15 cellular contexts compared by ENCODE assay signal in the genomic region with DNA sequence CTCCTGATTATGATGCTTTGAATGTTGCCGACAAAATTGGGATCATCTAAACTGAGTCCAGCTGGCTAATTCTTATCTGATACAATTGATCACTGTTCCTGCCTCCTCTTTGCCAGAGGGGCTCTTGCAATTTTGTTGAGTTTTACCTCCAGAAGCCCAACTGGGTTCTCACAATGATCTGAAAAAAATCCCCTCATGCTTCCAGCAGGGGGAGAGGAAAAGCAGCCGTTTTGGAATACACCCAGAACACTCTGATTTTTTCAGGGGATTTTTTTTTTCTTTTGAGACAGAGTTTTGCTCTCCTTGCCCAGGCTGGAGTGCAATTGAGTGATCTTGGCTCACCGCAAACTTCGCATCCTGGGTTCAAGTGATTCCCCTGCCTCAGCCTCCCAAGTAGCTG. TPM values are rescaled to one million over a fixed set of nuclear protein-coding genes. Genes with fewer than 3 reads are reported as not detected.
DNase-seq lines count a peak whose midpoint lies in the region; ATAC-seq and TF ChIP-seq lines count a peak whose summit lies in the region.
"Had no signal": no experiment of that assay in that cellular context is flagged by ENCODE, and none has a peak within 500 bp of the region (broad histone marks: within the 10 kb centered on the region; RNA-seq: fewer than 3 reads in every experiment).

No MANE protein-coding gene starts in this region.

- H3K27me3 Mint-ChIP-seq in type B pancreatic cell: peaks cover 14% of the 10 kb centered on the region
- H3K27me3 Mint-ChIP-seq in nephron progenitor cell (ENCODE audit: low read depth, poor library complexity): peaks cover 5% of the 10 kb centered on the region

- no peak overlapping the region for H3K4me3 Mint-ChIP-seq in type B pancreatic cell
- H3K4me3 Mint-ChIP-seq in nephron progenitor cell: no peak overlapping the region
- H3K4me3 Mint-ChIP-seq: activated CD4-positive, alpha-beta T cell treated with anti-CD3 and anti-CD28 coated beads, Interleukin-2, amount 10 ng/mL, durations not matched to agents 24 days and 14 days had no signal

- H3K27me3 ChIP-seq in heart right ventricle: no peaks in the 10 kb centered on the region
- H3K27me3 ChIP-seq in SK-N-SH (ENCODE audit: insufficient read depth): no peaks in the 10 kb centered on the region
- H3K27me3 ChIP-seq: BLaER1 treated with 17β-estradiol and CSF1 and Interleukin-3, amounts not matched to agents 10 nM and 100 nM; spleen; vagina had no signal

- H3K36me3 ChIP-seq in heart right ventricle (no peaks in the 10 kb centered on the region), SK-N-SH (replicated peaks in 1 of 2; ENCODE audit: control insufficient read depth in 1 of 2, insufficient read depth in 2 of 2, low read length in 1 of 2) (no peaks in the 10 kb centered on the region)
- H3K36me3 ChIP-seq: BLaER1 treated with 17β-estradiol and CSF1 and Interleukin-3, amounts not matched to agents 10 nM and 100 nM; spleen; vagina had no signal

- no peak overlapping the region for H3K9ac ChIP-seq in SK-N-SH
- H3K9ac ChIP-seq: BLaER1 treated with 17β-estradiol and CSF1 and Interleukin-3, amounts not matched to agents 10 nM and 100 nM had no signal

- CTCF ChIA-PET in SK-N-SH (lab: Yijun Ruan, JAX) (interaction anchor here (0.7 to 2.0 kb wide), 8 partner anchors 10 to 713 kb away, joined by 3 to 13 read pairs (median 3); no protein-coding TSS in a partner anchor), HEK293T (lab: Yijun Ruan, JAX) (interaction anchor here (0.7 to 1.6 kb wide), 2 partner anchors 19 to 361 kb away, joined by 4 read pairs; no protein-coding TSS in a partner anchor)

- H3K27ac Mint-ChIP-seq in type B pancreatic cell (no peak overlapping the region), nephron progenitor cell (no peak overlapping the region)
- H3K27ac Mint-ChIP-seq: activated CD4-positive, alpha-beta T cell treated with anti-CD3 and anti-CD28 coated beads, Interleukin-2, amount 10 ng/mL, durations not matched to agents 24 days and 14 days had no signal

- no peaks in the 10 kb centered on the region for H4K20me1 ChIP-seq in SK-N-SH (ENCODE audit: insufficient read depth)
- H4K20me1 ChIP-seq: BLaER1 treated with 17β-estradiol and CSF1 and Interleukin-3, amounts not matched to agents 10 nM and 100 nM had no signal

- H3K4me3 ChIP-seq in heart right ventricle (no peak overlapping the region), SK-N-SH (ENCODE audit: low read depth in 2 of 2, low read length in 1 of 2) (no peak overlapping the region)
- H3K4me3 ChIP-seq: BLaER1 treated with 17β-estradiol and CSF1 and Interleukin-3, amounts not matched to agents 10 nM and 100 nM; spleen; vagina had no signal

- peak; percentile 27; the same call in 1 of the 2 replicates for TF ChIP-seq RAD21 in SK-N-SH (IDR thresholded peaks at IDR 0.05; ENCODE audit: low read length)

- no peaks in the 10 kb centered on the region for H3K36me3 Mint-ChIP-seq in type B pancreatic cell
- H3K36me3 Mint-ChIP-seq in nephron progenitor cell (ENCODE audit: low read depth): no peaks in the 10 kb centered on the region
- H3K36me3 Mint-ChIP-seq: naive thymus-derived CD4-positive, alpha-beta T cell had no signal

- H3K9me2 ChIP-seq in SK-N-SH: no peaks in the 10 kb centered on the region

- no peak overlapping the region for H2AFZ ChIP-seq in SK-N-SH (ENCODE audit: low read depth)

- intact Hi-C loops in heart right ventricle (cut with DNase I) (no loop called here), left cardiac atrium (cut with DNase I) (no loop called here)

- no peak for TF ChIP-seq EP300 in SK-N-SH (IDR thresholded peaks at IDR 0.05; ENCODE audit: borderline replicate concordance in 1 of 2, low read depth in 1 of 2, low read length in 1 of 2)

- TF ChIP-seq CTCF in heart right ventricle (IDR thresholded peaks at IDR 0.05): peak in 7 of 9 donors; percentile 16 to 45 (median 24)
- peak; percentile 46 for TF ChIP-seq CTCF in SK-N-SH (IDR thresholded peaks at IDR 0.05)
- TF ChIP-seq CTCF in type B pancreatic cell (conservative IDR thresholded peaks at IDR 0.05): peak; percentile 63
- no peak for TF ChIP-seq CTCF in nephron progenitor cell (IDR thresholded peaks at IDR 0.05)

- no peak for ATAC-seq in heart right ventricle
- ATAC-seq in left cardiac atrium: no peak
- ATAC-seq: naive thymus-derived CD4-positive, alpha-beta T cell had no signal

- H3K4me1 ChIP-seq in heart right ventricle (peaks cover 0 to 4% (median 0%) of the 10 kb centered on the region in 9 donors), SK-N-SH (ENCODE audit: control insufficient read depth in 1 of 2, insufficient read depth in 2 of 2, low read depth in 1 of 2, low read length in 1 of 2) (no peaks in the 10 kb centered on the region)
- H3K4me1 ChIP-seq: vagina had no signal

- POLR2A ChIA-PET in SK-N-SH (lab: Yijun Ruan, JAX) (no interaction called here), HEK293T (lab: Yijun Ruan, JAX) (interaction anchor here (1.4 kb wide), 1 partner anchor 8 kb away, joined by 3 read pairs; no protein-coding TSS in a partner anchor)

- no peak overlapping the region for H3K4me2 ChIP-seq in SK-N-SH
- H3K4me2 ChIP-seq: BLaER1 treated with 17β-estradiol and CSF1 and Interleukin-3, amounts not matched to agents 10 nM and 100 nM had no signal

- H3K79me2 ChIP-seq in SK-N-SH (ENCODE audit: insufficient read depth): no peaks in the 10 kb centered on the region

- DNase-seq in heart right ventricle: no peak
- no peak for DNase-seq in left cardiac atrium
- no peak for DNase-seq in SK-N-SH
- peak; percentile 22 for DNase-seq in fibroblast of peridontal ligament (ENCODE audit: extremely low read depth)
- no peak for DNase-seq in type B pancreatic cell (ENCODE audit: extremely low spot score, unreplicated experiment)
- no peak for DNase-seq in nephron progenitor cell
- DNase-seq in HEK293T (ENCODE audit: extremely low spot score): no peak
- no peak for DNase-seq in retina
- DNase-seq: activated CD4-positive, alpha-beta T cell treated with anti-CD3 and anti-CD28 coated beads, Interleukin-2, amount 10 ng/mL, durations not matched to agents 24 days and 14 days; caudate nucleus; naive thymus-derived CD4-positive, alpha-beta T cell; NCI-H1417 treated with DMSO at 0.1 percent for 48 hours; spleen had no signal

- H3K9me3 ChIP-seq in heart right ventricle (no peaks in the 10 kb centered on the region), SK-N-SH (no peaks in the 10 kb centered on the region)
- H3K9me3 ChIP-seq: BLaER1 treated with 17β-estradiol and CSF1 and Interleukin-3, amounts not matched to agents 10 nM and 100 nM; spleen; vagina had no signal

- H3K27ac ChIP-seq in heart right ventricle (no peak overlapping the region), SK-N-SH (ENCODE audit: low read depth in 2 of 2, low read length in 1 of 2) (no peak overlapping the region)
- H3K27ac ChIP-seq: BLaER1 treated with 17β-estradiol and CSF1 and Interleukin-3, amounts not matched to agents 10 nM and 100 nM; spleen; vagina had no signal

- H3K4me1 Mint-ChIP-seq in type B pancreatic cell (ENCODE audit: unreplicated experiment) (peaks cover 16% of the 10 kb centered on the region), nephron progenitor cell (peaks cover 34% of the 10 kb centered on the region)

- no peaks in the 10 kb centered on the region for H3F3A ChIP-seq in SK-N-SH (replicated peaks; ENCODE audit: insufficient read depth)

- H3K9me3 Mint-ChIP-seq in type B pancreatic cell: no peaks in the 10 kb centered on the region
- no peaks in the 10 kb centered on the region for H3K9me3 Mint-ChIP-seq in nephron progenitor cell
- H3K9me3 Mint-ChIP-seq: activated CD4-positive, alpha-beta T cell treated with anti-CD3 and anti-CD28 coated beads, Interleukin-2, amount 10 ng/mL, durations not matched to agents 24 days and 14 days had no signal

- 55 to 59% methylated on average over 4 of the region's 4 CpGs for WGBS in heart right ventricle, 2 donors
- 75% methylated on average over 4 of the region's 4 CpGs for WGBS in SK-N-SH (ENCODE audit: low lambda C conversion rate)

TF ChIP-seq in SK-N-SH, 30 proteins besides CTCF, POLR2A, EP300 and RAD21 (continues in another document):
- TF ChIP-seq MXI1 (IDR thresholded peaks at IDR 0.05; ENCODE audit: low read depth, low read length): no peak
- TF ChIP-seq, protein P1, sequence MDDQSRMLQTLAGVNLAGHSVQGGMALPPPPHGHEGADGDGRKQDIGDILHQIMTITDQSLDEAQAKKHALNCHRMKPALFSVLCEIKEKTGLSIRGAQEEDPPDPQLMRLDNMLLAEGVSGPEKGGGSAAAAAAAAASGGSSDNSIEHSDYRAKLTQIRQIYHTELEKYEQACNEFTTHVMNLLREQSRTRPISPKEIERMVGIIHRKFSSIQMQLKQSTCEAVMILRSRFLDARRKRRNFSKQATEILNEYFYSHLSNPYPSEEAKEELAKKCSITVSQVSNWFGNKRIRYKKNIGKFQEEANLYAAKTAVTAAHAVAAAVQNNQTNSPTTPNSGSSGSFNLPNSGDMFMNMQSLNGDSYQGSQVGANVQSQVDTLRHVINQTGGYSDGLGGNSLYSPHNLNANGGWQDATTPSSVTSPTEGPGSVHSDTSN (IDR thresholded peaks at IDR 0.05): no peak
- no peak for TF ChIP-seq FOSL2 (IDR thresholded peaks at IDR 0.05; ENCODE audit: borderline replicate concordance, low read depth)

TF ChIP-seq in HEK293T, 16 proteins besides CTCF, POLR2A, EP300 and RAD21:
- TF ChIP-seq SP1 (IDR thresholded peaks at IDR 0.05) (no peak), HDGF (IDR thresholded peaks at IDR 0.05; ENCODE audit: borderline replicate concordance) (no peak), TARDBP (IDR thresholded peaks at IDR 0.05) (no peak), ARNT (IDR thresholded peaks at IDR 0.05) (no peak), FOXA1 (IDR thresholded peaks at IDR 0.05) (no peak), ELF4 (IDR thresholded peaks at IDR 0.05) (no peak), SUZ12 (IDR thresholded peaks at IDR 0.05) (no peak), NFRKB (IDR thresholded peaks at IDR 0.05) (no peak), FOXM1 (IDR thresholded peaks at IDR 0.05; ENCODE audit: borderline replicate concordance) (no peak), ZNF384 (IDR thresholded peaks at IDR 0.05) (no peak)
TF ChIP-seq in HEK293T: peak in this region for 0.

RNA-seq across cellular contexts. Expression of gene RERE, which starts 13.9 kb away (rescaled TPM):
- 100 to 1,000 TPM; 107 to 163 (median 144) TPM for total RNA-seq in heart right ventricle
- 10 to 100 TPM; 46.5 to 62.3 TPM for polyA plus RNA-seq in heart right ventricle
- 100 to 1,000 TPM; 128 to 162 TPM for total RNA-seq in left cardiac atrium
- 4.1 and 8.1 TPM in 2 replicates for polyA plus RNA-seq in SK-N-SH (2012; rRNA removed)
- polyA plus RNA-seq in SK-N-SH (2012; cell fraction: cytosol; rRNA removed): 8.4 and 12.9 TPM in 2 replicates
- polyA plus RNA-seq in SK-N-SH (2012; cell fraction: nucleus; rRNA removed): 36.4 and 41.6 TPM in 2 replicates
- 100 and 141 TPM in 2 replicates for total RNA-seq in type B pancreatic cell (ENCODE audit: low replicate concordance)

RNA-seq across cellular contexts. Expression of gene ENO1, which starts 47.2 kb away (rescaled TPM):
- total RNA-seq in heart right ventricle (100 to 1,000 TPM; 104 to 472 (median 141) TPM), left cardiac atrium (100 to 1,000 TPM; 242 to 476 TPM), type B pancreatic cell (ENCODE audit: low replicate concordance) (599 and 828 TPM in 2 replicates)
- polyA plus RNA-seq in heart right ventricle (100 to 1,000 TPM in 1 of 2 donors, 10 to 100 TPM in 1; 73.3 to 581 TPM), SK-N-SH (2012; rRNA removed) (1,578 and 1,599 TPM in 2 replicates)
- polyA plus RNA-seq in SK-N-SH (2012; cell fraction: cytosol; rRNA removed): 1,008 and 1,227 TPM in 2 replicates
- 1,203 and 1,510 TPM in 2 replicates for polyA plus RNA-seq in SK-N-SH (2012; cell fraction: nucleus; rRNA removed)
